Comparison of ENCODE assay signal across 20 cellular contexts in genomic region chr14:104205781-104206180, GRCh38.
"Had no signal": no experiment of that assay in that cellular context is flagged by ENCODE, and none has a peak within 500 bp of the region (broad histone marks: within the 10 kb centered on the region; RNA-seq: fewer than 3 reads in every experiment).

No MANE protein-coding gene starts in this region.

- H3K27me3 ChIP-seq: adrenal gland, brain microvascular endothelial cell had no signal

- H3K9me3 Mint-ChIP-seq: activated CD4-positive, alpha-beta T cell treated with anti-CD3 and anti-CD28 coated beads, Interleukin-2, amount 10 ng/mL, durations not matched to agents 24 days and 14 days; activated CD8-positive, alpha-beta T cell treated with anti-CD3 and anti-CD28 coated beads for 36 hours; activated naive CD4-positive, alpha-beta T cell treated with anti-CD3 and anti-CD28 coated beads for 36 hours; activated naive CD4-positive, alpha-beta T cell treated with anti-CD3 and anti-CD28 coated beads, Interleukin-2, amount 50 U/mL, for 72 hours; activated T-cell treated with anti-CD3 and anti-CD28 coated beads, Interleukin-2, amount 50 U/mL, for 24 hours; activated T-helper 2 cell treated with anti-CD3 and anti-CD28 coated beads, Interferon-gamma antibody, Interleukin-2, Interleukin-4, amounts not matched to agents 10 μg/mL and 5 μg/mL and 100 μg/mL, durations not matched to agents 14 hours and 24 hours and 36 hours; central memory CD8-positive, alpha-beta T cell had no signal

- DNase-seq: activated CD4-positive, alpha-beta T cell treated with anti-CD3 and anti-CD28 coated beads, Interleukin-2, amount 10 ng/mL, durations not matched to agents 24 days and 14 days; activated CD4-positive, alpha-beta T cell treated with anti-CD3 and anti-CD28 coated beads, Interleukin-2, amount 50 U/mL, for 4 hours; activated CD8-positive, alpha-beta T cell treated with anti-CD3 and anti-CD28 coated beads for 36 hours; activated gamma-delta T cell treated with Interleukin-2 at 50 U/mL for 16 hours; activated naive CD4-positive, alpha-beta T cell treated with anti-CD3 and anti-CD28 coated beads for 36 hours; activated T-cell treated with anti-CD3 and anti-CD28 coated beads, Interleukin-2, amount 50 U/mL, for 24 hours; brain microvascular endothelial cell; Karpas-422; NCI-H187 treated with DMSO at 0.1 percent for 48 hours; NCI-H2081 treated with DMSO at 0.1 percent for 48 hours; NCI-H524 treated with DMSO at 0.1 percent for 48 hours; Right ventricle myocardium superior; T1000 had no signal

- ATAC-seq: activated CD8-positive, alpha-beta T cell treated with anti-CD3 and anti-CD28 coated beads for 36 hours; activated naive CD4-positive, alpha-beta T cell treated with anti-CD3 and anti-CD28 coated beads, Interleukin-2, amount 50 U/mL, for 72 hours; Panc1 had no signal

- H3K4me1 Mint-ChIP-seq: activated CD4-positive, alpha-beta T cell treated with anti-CD3 and anti-CD28 coated beads, Interleukin-2, amount 10 ng/mL, durations not matched to agents 24 days and 14 days; central memory CD8-positive, alpha-beta T cell had no signal

- H3K27ac ChIP-seq: adrenal gland, brain microvascular endothelial cell, RWPE1, SK-N-MC had no signal

- H3K4me1 ChIP-seq: adrenal gland had no signal

- H3K27me3 Mint-ChIP-seq: activated CD4-positive, alpha-beta T cell treated with anti-CD3 and anti-CD28 coated beads, Interleukin-2, amount 10 ng/mL, durations not matched to agents 24 days and 14 days; activated CD8-positive, alpha-beta T cell treated with anti-CD3 and anti-CD28 coated beads for 36 hours; activated T-cell treated with anti-CD3 and anti-CD28 coated beads, Interleukin-2, amount 50 U/mL, for 24 hours; central memory CD8-positive, alpha-beta T cell had no signal

- H3K4me3 Mint-ChIP-seq: activated CD4-positive, alpha-beta T cell treated with anti-CD3 and anti-CD28 coated beads, Interleukin-2, amount 10 ng/mL, durations not matched to agents 24 days and 14 days; activated CD8-positive, alpha-beta T cell treated with anti-CD3 and anti-CD28 coated beads for 36 hours; activated naive CD4-positive, alpha-beta T cell treated with anti-CD3 and anti-CD28 coated beads for 36 hours; activated T-cell treated with anti-CD3 and anti-CD28 coated beads, Interleukin-2, amount 50 U/mL, for 24 hours; central memory CD8-positive, alpha-beta T cell had no signal

- H3K36me3 Mint-ChIP-seq: activated naive CD4-positive, alpha-beta T cell treated with anti-CD3 and anti-CD28 coated beads, Interleukin-2, amount 50 U/mL, for 72 hours had no signal

- H3K9me3 ChIP-seq: adrenal gland had no signal

- H3K27ac Mint-ChIP-seq: activated CD4-positive, alpha-beta T cell treated with anti-CD3 and anti-CD28 coated beads, Interleukin-2, amount 10 ng/mL, durations not matched to agents 24 days and 14 days; activated CD8-positive, alpha-beta T cell treated with anti-CD3 and anti-CD28 coated beads for 36 hours; activated naive CD4-positive, alpha-beta T cell treated with anti-CD3 and anti-CD28 coated beads for 36 hours; activated naive CD4-positive, alpha-beta T cell treated with anti-CD3 and anti-CD28 coated beads, Interleukin-2, amount 50 U/mL, for 72 hours; activated T-cell treated with anti-CD3 and anti-CD28 coated beads, Interleukin-2, amount 50 U/mL, for 24 hours; activated T-helper 2 cell treated with anti-CD3 and anti-CD28 coated beads, Interferon-gamma antibody, Interleukin-2, Interleukin-4, amounts not matched to agents 10 μg/mL and 5 μg/mL and 100 μg/mL, durations not matched to agents 14 hours and 24 hours and 36 hours had no signal

- H3K36me3 ChIP-seq: adrenal gland, brain microvascular endothelial cell had no signal

- H3K4me3 ChIP-seq: adrenal gland, SK-N-MC had no signal
